ENCODE assay signal across 21 cellular contexts in the genomic region with DNA sequence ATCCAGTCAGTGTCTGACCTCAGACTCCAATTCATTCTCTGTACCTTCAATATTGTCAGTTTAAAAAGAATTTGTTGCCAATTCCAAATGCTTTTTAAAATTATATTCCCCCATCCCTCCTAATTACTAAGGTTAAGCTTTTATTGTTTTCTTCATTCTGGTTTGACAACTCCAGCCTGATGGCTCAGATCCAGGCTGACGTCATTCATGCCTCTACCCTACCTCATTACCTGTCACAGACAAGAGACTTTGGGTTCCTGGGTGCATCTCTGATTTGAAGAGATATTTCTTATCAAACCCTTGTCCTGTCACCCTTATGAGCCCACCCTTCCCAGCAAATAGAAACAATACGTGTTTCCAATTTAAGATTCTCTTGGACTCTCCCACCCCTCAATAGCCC.
"Had no signal": no experiment of that assay in that cellular context is flagged by ENCODE, and none has a peak within 500 bp of the region (broad histone marks: within the 10 kb centered on the region; RNA-seq: fewer than 3 reads in every experiment).

No MANE protein-coding gene starts in this region.

- H3K4me3 ChIP-seq: SJSA1, SK-N-MC had no signal

- H3K4me1 ChIP-seq: SJSA1 had no signal

- H3K27ac ChIP-seq: KMS-11, SJSA1, SK-N-MC had no signal

- H3K36me3 ChIP-seq: SJSA1 had no signal

- FAIRE-seq: RCC 7860 had no signal

- DNase-seq: IMR-90, Kasumi-1, NCI-H1092, NCI-H1105 treated with DMSO at 0.1 percent for 48 hours, NCI-H1417 treated with DMSO at 0.1 percent for 48 hours, NCI-H187, NCI-H2029, NCI-H2081 treated with DMSO at 0.1 percent for 48 hours, NCI-H2171 treated with DMSO at 0.1 percent for 48 hours, NCI-H345, NCI-H446 treated with DMSO at 0.1 percent for 48 hours, NCI-H510A treated with DMSO at 0.1 percent for 48 hours, NCI-H526, NCI-H774, Right ventricle myocardium superior, RPMI8226, SIG-M5 had no signal

- H3K9me3 ChIP-seq: SJSA1 had no signal

- H3K9ac ChIP-seq: KMS-11 had no signal

- H3K4me2 ChIP-seq: KMS-11 had no signal

- H3K27me3 ChIP-seq: SJSA1 had no signal
